Comparison of ENCODE assay signal across 19 cellular contexts in the genomic region with DNA sequence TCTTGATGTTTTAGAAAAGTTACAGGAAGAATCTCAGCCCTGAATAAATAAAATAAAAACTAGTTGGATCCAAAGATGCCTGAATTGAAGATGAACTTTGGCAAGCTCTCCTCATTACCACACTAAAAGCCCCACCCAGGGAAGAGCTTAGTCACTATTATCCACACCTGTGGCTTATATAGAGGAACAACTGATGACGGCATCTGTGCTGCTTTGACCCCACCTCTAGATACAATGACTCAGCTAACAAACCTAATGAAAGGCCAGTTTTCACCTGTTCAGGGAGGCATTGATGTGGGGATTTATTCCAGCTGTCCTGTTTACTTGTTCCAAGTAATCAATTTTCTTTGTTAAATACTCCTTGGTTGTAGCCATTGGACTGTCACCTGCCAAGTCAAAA.
A peak's percentile ranks its signal among the peaks of the same experiment; 100 is the strongest.
DNase-seq lines count a peak whose midpoint lies in the region; ATAC-seq, FAIRE-seq and TF ChIP-seq lines count a peak whose summit lies in the region.
"Had no signal": no experiment of that assay in that cellular context is flagged by ENCODE, and none has a peak within 500 bp of the region (broad histone marks: within the 10 kb centered on the region; RNA-seq: fewer than 3 reads in every experiment).

No MANE protein-coding gene starts in this region.

- WGBS in A549 (ENCODE audit: missing lambda C conversion rate) = 18% methylated on average over 1 of the region's 1 CpG
- no CpG with 5 or more reads among the region's 1 CpG for WGBS in H9 (ENCODE audit: extremely low coverage, insufficient read length, low lambda C conversion rate)

- no peak for TF ChIP-seq POLR2A in A549 (IDR thresholded peaks at IDR 0.05; ENCODE audit: low read length)

- H3K9me3 Mint-ChIP-seq in H9 = peaks cover 7 to 15% of the 10 kb centered on the region in 2 experiments; a peak in 4 of 5 replicates
- peaks cover 3 to 6% of the 10 kb centered on the region in 2 donors for H3K9me3 Mint-ChIP-seq in activated T-cell treated with anti-CD3 and anti-CD28 coated beads, Interleukin-2, amount 50 U/mL, for 72 hours

- no peak overlapping the region for H4K8ac ChIP-seq in H9 (replicated peaks; ENCODE audit: insufficient read length, low read depth, low read length)

- TF ChIP-seq EP300 in A549 (IDR thresholded peaks at IDR 0.05) = no peak

- intact Hi-C loops in PC-3 (cut with micrococcal nuclease) = loop anchor here (10.0 kb wide), 1 partner anchor 685 kb away; no protein-coding TSS in a partner anchor

- H3F3A ChIP-seq in PC-3 (ENCODE audit: low read length, unreplicated experiment) = no peaks in the 10 kb centered on the region

- H2BK5ac ChIP-seq in H9 (ENCODE audit: insufficient read length, low read length) = no peak overlapping the region

- H3K27ac Mint-ChIP-seq in H9 = peak overlapping the region in 2 of 3 experiments; percentile 16 to 21; a peak in 2 of 7 replicates
- no peak overlapping the region for H3K27ac Mint-ChIP-seq in activated T-cell treated with anti-CD3 and anti-CD28 coated beads, Interleukin-2, amount 50 U/mL, for 72 hours
- H3K27ac Mint-ChIP-seq: CD4-positive, alpha-beta memory T cell; HFFc6 had no signal

- H3K9ac ChIP-seq in H9 (ENCODE audit: extremely low read depth, insufficient read length, low read length) = no peak overlapping the region
- no peak overlapping the region for H3K9ac ChIP-seq in PC-3 (ENCODE audit: low read length)

- H3K36me3 Mint-ChIP-seq in H9 (ENCODE audit: insufficient read depth in 1 of 3, low read depth in 3 of 3) = peaks cover 0 to 17% (median 1%) of the 10 kb centered on the region in 3 experiments; a peak in 5 of 7 replicates
- H3K36me3 Mint-ChIP-seq in activated T-cell treated with anti-CD3 and anti-CD28 coated beads, Interleukin-2, amount 50 U/mL, for 72 hours (ENCODE audit: insufficient read depth in 2 of 2) = no peaks in the 10 kb centered on the region
- H3K36me3 Mint-ChIP-seq: CD4-positive, alpha-beta memory T cell had no signal

- no peak overlapping the region for H2BK12ac ChIP-seq in H9 (ENCODE audit: insufficient read length, low read depth, low read length)

- no peak for TF ChIP-seq RAD21 in A549 (conservative IDR thresholded peaks at IDR 0.05 in 1 of 2, IDR thresholded peaks at IDR 0.05 in 1 of 2)

- CTCF ChIA-PET in A549 (lab: Yijun Ruan, JAX) (no interaction called here), PC-3 (lab: Charles Lee) (no interaction called here)

- H4K91ac ChIP-seq in H9 (ENCODE audit: insufficient read length, low read depth, low read length) = no peak overlapping the region

- H4K20me1 ChIP-seq in H9 (ENCODE audit: control insufficient read depth, insufficient read depth, insufficient read length) (no peaks in the 10 kb centered on the region), PC-3 (ENCODE audit: low read length) (no peaks in the 10 kb centered on the region)

- no peak overlapping the region for H3K56ac ChIP-seq in H9 (ENCODE audit: insufficient read length, low read depth, low read length)

- H3K79me2 ChIP-seq in H9 (ENCODE audit: insufficient read depth, low read length) = no peaks in the 10 kb centered on the region
- H3K79me2 ChIP-seq in PC-3 (ENCODE audit: low read length) = no peaks in the 10 kb centered on the region

- no peak overlapping the region for H4K5ac ChIP-seq in H9 (ENCODE audit: insufficient read length, low read depth, low read length)

- POLR2A ChIA-PET in A549 (lab: Yijun Ruan, JAX) (no interaction called here), PC-3 (lab: Charles Lee; ENCODE audit: unreplicated experiment) (no interaction called here)

- no peak for ATAC-seq in A549
- peak; percentile 98 for ATAC-seq in PC-3
- peak; percentile 92 for ATAC-seq in esophagus mucosa
- ATAC-seq in activated T-cell treated with anti-CD3 and anti-CD28 coated beads, Interleukin-2, amount 50 U/mL, for 72 hours (replicated peaks in 1 of 2) = no peak
- ATAC-seq in GM18498 (IDR thresholded peaks at IDR 0.05; ENCODE audit: unreplicated experiment) = no peak

- H3K4ac ChIP-seq in H9 (ENCODE audit: low read depth, low read length) = no peak overlapping the region

- no peak overlapping the region for H3K27ac ChIP-seq in A549
- H3K27ac ChIP-seq in H9 (ENCODE audit: insufficient read length, low read depth, low read length) = no peak overlapping the region
- peak overlapping the region; percentile 48; the same call in 1 of the 2 replicates for H3K27ac ChIP-seq in PC-3 (ENCODE audit: low read length)
- H3K27ac ChIP-seq: SK-N-MC had no signal

- H3K18ac ChIP-seq in H9 (ENCODE audit: insufficient read length, low read depth, low read length) = no peak overlapping the region

- no peak overlapping the region for H3K4me3 ChIP-seq in A549
- H3K4me3 ChIP-seq in PC-3 (ENCODE audit: low read length) = no peak overlapping the region
- H3K4me3 ChIP-seq: SK-N-MC had no signal

- H3K14ac ChIP-seq in H9 (ENCODE audit: insufficient read depth, low read length) = no peak overlapping the region

- H2AFZ ChIP-seq in H9 (ENCODE audit: low read length) (no peak overlapping the region), PC-3 (ENCODE audit: low read length) (no peak overlapping the region)

- H2AK5ac ChIP-seq in H9 (ENCODE audit: insufficient read length, low read length) = no peak overlapping the region

- no peaks in the 10 kb centered on the region; the same call in 1 of the 2 replicates for H3K27me3 Mint-ChIP-seq in H9 (ENCODE audit: low read depth)
- H3K27me3 Mint-ChIP-seq in activated T-cell treated with anti-CD3 and anti-CD28 coated beads, Interleukin-2, amount 50 U/mL, for 72 hours (ENCODE audit: low read depth) = no peaks in the 10 kb centered on the region
- H3K27me3 Mint-ChIP-seq: CD4-positive, alpha-beta memory T cell had no signal

- peaks cover 3 to 7% of the 10 kb centered on the region in 2 experiments; a peak in 2 of 4 replicates for H3K4me1 Mint-ChIP-seq in H9
- no peaks in the 10 kb centered on the region for H3K4me1 Mint-ChIP-seq in activated T-cell treated with anti-CD3 and anti-CD28 coated beads, Interleukin-2, amount 50 U/mL, for 72 hours (ENCODE audit: low read depth)
- H3K4me1 Mint-ChIP-seq: CD4-positive, alpha-beta memory T cell had no signal

- no peak for TF ChIP-seq CTCF in A549 (IDR thresholded peaks at IDR 0.05)
- TF ChIP-seq CTCF in H9 (conservative IDR thresholded peaks at IDR 0.05) = no peak
- TF ChIP-seq CTCF in PC-3 (conservative IDR thresholded peaks at IDR 0.05; ENCODE audit: low read depth, low read length) = no peak

- H3K4me1 ChIP-seq in A549 = no peaks in the 10 kb centered on the region
- H3K4me1 ChIP-seq in H9 (ENCODE audit: insufficient read depth, low read length) = no peaks in the 10 kb centered on the region; the same call in 1 of the 2 replicates
- H3K4me1 ChIP-seq in PC-3 (ENCODE audit: insufficient read depth, low read length) = peaks cover 9% of the 10 kb centered on the region; the same call in 1 of the 2 replicates

- H3K27me3 ChIP-seq in H9 (ENCODE audit: insufficient read depth, low read length) (no peaks in the 10 kb centered on the region), PC-3 (ENCODE audit: low read length) (no peaks in the 10 kb centered on the region)

- no peaks in the 10 kb centered on the region for H3K9me2 ChIP-seq in PC-3 (replicated peaks; ENCODE audit: low read length)

- H3K36me3 ChIP-seq in PC-3 (ENCODE audit: low read depth, low read length) = no peaks in the 10 kb centered on the region

- H3K9me3 ChIP-seq in A549 (no peaks in the 10 kb centered on the region), H9 (ENCODE audit: control insufficient read depth, low read depth, low read length) (no peaks in the 10 kb centered on the region), PC-3 (ENCODE audit: low read length) (no peaks in the 10 kb centered on the region)

- H2BK120ac ChIP-seq in H9 (ENCODE audit: low read depth, low read length, poor library complexity, severe bottlenecking) = no peak overlapping the region

- BruUV-seq in PC-3 (replicated peaks; lab: Mats Ljungman, UMichigan) = no TSS peak

- no peak overlapping the region for H3K4me3 Mint-ChIP-seq in H9
- H3K4me3 Mint-ChIP-seq in activated T-cell treated with anti-CD3 and anti-CD28 coated beads, Interleukin-2, amount 50 U/mL, for 72 hours = no peak overlapping the region
- H3K4me3 Mint-ChIP-seq: CD4-positive, alpha-beta memory T cell; HFFc6 had no signal

- peak in 1 of 2 experiments; percentile 2 for DNase-seq in A549 (ENCODE audit: low read depth in 1 of 2, low spot score in 1 of 2)
- DNase-seq in H9 = no peak
- DNase-seq in PC-3 = peak; percentile 79
- no peak for DNase-seq in activated T-cell treated with anti-CD3 and anti-CD28 coated beads, Interleukin-2, amount 50 U/mL, for 72 hours
- no peak for DNase-seq in OCI-M2 (lab: John Stamatoyannopoulos, UW; ENCODE audit: unreplicated experiment)
- no peak for DNase-seq in epidermal melanocyte (ENCODE audit: insufficient read length, low spot score)
- DNase-seq: AML-193; CD4-positive, alpha-beta memory T cell; DMS 273 treated with DMSO at 0.1 percent for 48 hours; EL; HFFc6; KBM-7; NCI-H1092; NCI-H1694; NCI-H2171; NCI-H446 treated with DMSO at 0.1 percent for 48 hours had no signal

- no peak overlapping the region for H3T11ph ChIP-seq in H9 (ENCODE audit: low read length)

- H3K4me2 ChIP-seq in A549 = 0 out of 3 replicates have a peak overlapping the region, but pooled peaks have one; percentile 17
- no peak overlapping the region for H3K4me2 ChIP-seq in H9 (ENCODE audit: insufficient read depth, insufficient read length, low read length)
- 0 out of 2 replicates have a peak overlapping the region, but pooled peaks have one; percentile 6 for H3K4me2 ChIP-seq in PC-3 (ENCODE audit: low read length)

- no peaks in the 10 kb centered on the region for H3K23me2 ChIP-seq in H9 (ENCODE audit: insufficient read length, low read depth, low read length, poor library complexity, severe bottlenecking)

- no peak for FAIRE-seq in A549 (lab: Jason Lieb, UNC)

- no peak overlapping the region for H3K23ac ChIP-seq in H9 (ENCODE audit: insufficient read length, low read depth, low read length)

- no peaks in the 10 kb centered on the region for H3K79me1 ChIP-seq in H9 (ENCODE audit: insufficient read depth, low read depth, low read length, poor library complexity, severe bottlenecking)

- H2BK20ac ChIP-seq in H9 (ENCODE audit: low read depth, low read length, poor library complexity, severe bottlenecking) = no peak overlapping the region

- no peak overlapping the region for H2BK15ac ChIP-seq in H9 (ENCODE audit: low read depth, low read length)

TF ChIP-seq in A549, 52 proteins besides CTCF, POLR2A, EP300 and RAD21 (continues in another document):
- TF ChIP-seq, protein P1, sequence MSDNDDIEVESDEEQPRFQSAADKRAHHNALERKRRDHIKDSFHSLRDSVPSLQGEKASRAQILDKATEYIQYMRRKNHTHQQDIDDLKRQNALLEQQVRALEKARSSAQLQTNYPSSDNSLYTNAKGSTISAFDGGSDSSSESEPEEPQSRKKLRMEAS (IDR thresholded peaks at IDR 0.05) = no peak
- TF ChIP-seq, protein P2, sequence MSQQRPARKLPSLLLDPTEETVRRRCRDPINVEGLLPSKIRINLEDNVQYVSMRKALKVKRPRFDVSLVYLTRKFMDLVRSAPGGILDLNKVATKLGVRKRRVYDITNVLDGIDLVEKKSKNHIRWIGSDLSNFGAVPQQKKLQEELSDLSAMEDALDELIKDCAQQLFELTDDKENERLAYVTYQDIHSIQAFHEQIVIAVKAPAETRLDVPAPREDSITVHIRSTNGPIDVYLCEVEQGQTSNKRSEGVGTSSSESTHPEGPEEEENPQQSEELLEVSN (IDR thresholded peaks at IDR 0.05; ENCODE audit: borderline replicate concordance, low read depth) = no peak
- TF ChIP-seq BHLHE40 (IDR thresholded peaks at IDR 0.05; ENCODE audit: low read depth, low read length) = no peak
- TF ChIP-seq FOSB (CRISPR knock-in tag; IDR thresholded peaks at IDR 0.05) = no peak

Comparison
In these comparisons a context has a peak if more than half of its experiments do, and no peak if none do; other contexts are left out.
1. ATAC-seq: peak in PC-3 (single experiment) and esophagus mucosa (single experiment); none in A549 (0 of 2), activated T-cell treated with anti-CD3 and anti-CD28 coated beads, Interleukin-2, amount 50 U/mL, for 72 hours (0 of 2) and GM18498 (single experiment).